In genomic region chr3:158140396-158140795, GRCh38 we compare ENCODE assay signal across 18 cellular contexts. TPM values are rescaled to one million over a fixed set of nuclear protein-coding genes. Genes with fewer than 3 reads are reported as not detected.
A peak's percentile ranks its signal among the peaks of the same experiment; 100 is the strongest.
DNase-seq lines count a peak whose midpoint lies in the region; ATAC-seq, FAIRE-seq and TF ChIP-seq lines count a peak whose summit lies in the region.
"Had no signal": no experiment of that assay in that cellular context is flagged by ENCODE, and none has a peak within 500 bp of the region (broad histone marks: within the 10 kb centered on the region; RNA-seq: fewer than 3 reads in every experiment).

No MANE protein-coding gene starts in this region.

- H4K20me1 ChIP-seq in PC-3 (ENCODE audit: low read length), result no peaks in the 10 kb centered on the region

- CTCF ChIA-PET in PC-3 (lab: Charles Lee), result interaction anchor here (0.7 kb wide), 1 partner anchor 10 kb away, joined by 3 read pairs; no protein-coding TSS in a partner anchor

- peak; percentile 92 for ATAC-seq in PC-3
- no peak for ATAC-seq in GM21825 (IDR thresholded peaks at IDR 0.05; ENCODE audit: unreplicated experiment)
- ATAC-seq: HepG2 had no signal

- no peak overlapping the region for H3K4me3 ChIP-seq in HFF-Myc (replicated peaks; ENCODE audit: low read depth, low read length)
- no peak overlapping the region for H3K4me3 ChIP-seq in PC-3 (ENCODE audit: low read length)
- H3K4me3 ChIP-seq in colonic mucosa, result no peak overlapping the region
- H3K4me3 ChIP-seq in brain microvascular endothelial cell (ENCODE audit: low read depth, low read length), result no peak overlapping the region
- H3K4me3 ChIP-seq: GM23248 had no signal

- H3K9ac ChIP-seq in PC-3 (ENCODE audit: low read length) (no peak overlapping the region), colonic mucosa (ENCODE audit: low read depth in 2 of 2, low read length in 2 of 2) (no peak overlapping the region)
- H3K9ac ChIP-seq: GM23248 had no signal

- DNase-seq in HFF-Myc (ENCODE audit: extremely low read depth, low read depth) (peak; percentile 29), PC-3 (peak; percentile 46), colonic mucosa (no peak), iris pigment epithelial cell (ENCODE audit: low read depth) (peak; percentile 38), HTR-8/SVneo (ENCODE audit: insufficient read length, low spot score) (no peak), brain microvascular endothelial cell (no peak), anterior cingulate cortex (lab: John Stamatoyannopoulos, UW) (no peak)
- DNase-seq: C1 segment of cervical spinal cord; Calu3; CD4-positive, alpha-beta T cell; DMS 273 treated with DMSO at 0.1 percent for 48 hours; GM23248 had no signal

- no peak overlapping the region for H2AFZ ChIP-seq in PC-3 (ENCODE audit: low read length)
- H2AFZ ChIP-seq: GM23248 had no signal

- H3K9me3 ChIP-seq in PC-3 (ENCODE audit: low read length) (no peaks in the 10 kb centered on the region), colonic mucosa (no peaks in the 10 kb centered on the region)

- H3K9me2 ChIP-seq in PC-3 (replicated peaks; ENCODE audit: low read length), result no peaks in the 10 kb centered on the region

- H3K36me3 ChIP-seq in PC-3 (ENCODE audit: low read depth, low read length), result no peaks in the 10 kb centered on the region
- no peaks in the 10 kb centered on the region for H3K36me3 ChIP-seq in colonic mucosa
- H3K36me3 ChIP-seq in brain microvascular endothelial cell (replicated peaks), result no peaks in the 10 kb centered on the region

- TF ChIP-seq CTCF in HFF-Myc (IDR thresholded peaks at IDR 0.05; ENCODE audit: low read depth, low read length, missing control alignments), result no peak
- no peak for TF ChIP-seq CTCF in PC-3 (conservative IDR thresholded peaks at IDR 0.05; ENCODE audit: low read depth, low read length)
- no peak for TF ChIP-seq CTCF in colonic mucosa (IDR thresholded peaks at IDR 0.05)
- no peak for TF ChIP-seq CTCF in brain microvascular endothelial cell (IDR thresholded peaks at IDR 0.05; ENCODE audit: low read depth, low read length, missing control alignments)

- H3K27me3 ChIP-seq in PC-3 (ENCODE audit: low read length) (no peaks in the 10 kb centered on the region), colonic mucosa (no peaks in the 10 kb centered on the region), brain microvascular endothelial cell (replicated peaks) (no peaks in the 10 kb centered on the region)

- no TSS peak for BruUV-seq in PC-3 (replicated peaks; lab: Mats Ljungman, UMichigan)

- H3F3A ChIP-seq in PC-3 (ENCODE audit: low read length, unreplicated experiment), result no peaks in the 10 kb centered on the region

- no peaks in the 10 kb centered on the region for H3K79me2 ChIP-seq in PC-3 (ENCODE audit: low read length)

- intact Hi-C loops in PC-3 (cut with micrococcal nuclease), result no loop called here
- intact Hi-C loops in colonic mucosa (cut with DNase I), result no loop called here

- POLR2A ChIA-PET in PC-3 (lab: Charles Lee; ENCODE audit: unreplicated experiment), result interaction anchor here (0.5 kb wide), 1 partner anchor 31 kb away, joined by 13 read pairs; the partner anchor contains the start of gene RSRC1

- H3K4me2 ChIP-seq in PC-3 (ENCODE audit: low read length), result no peak overlapping the region

- H3K4me1 ChIP-seq in PC-3 (ENCODE audit: insufficient read depth, low read length) (peaks cover 9% of the 10 kb centered on the region), colonic mucosa (no peaks in the 10 kb centered on the region)

- H3K27ac ChIP-seq in PC-3 (ENCODE audit: low read length) (0 out of 2 replicates have a peak overlapping the region, but pooled peaks have one; percentile 23), colonic mucosa (peak overlapping the region; percentile 23), brain microvascular endothelial cell (no peak overlapping the region)
- H3K27ac ChIP-seq: GM23248 had no signal

- FAIRE-seq in HTR-8/SVneo (lab: Jason Lieb, UNC), result no peak
- FAIRE-seq: A204.1, GM12891, H54, HepG2 had no signal

- in situ Hi-C loops in brain microvascular endothelial cell (cut with HindIII; ENCODE audit: low pct_ligation_motif_present, low sequenced_read_pairs), result no loop called here

RNA-seq across cellular contexts. Expression of gene RSRC1, which starts 30.5 kb away (rescaled TPM):
- total RNA-seq in PC-3 (2014; rRNA removed) (39.5 and 42.8 TPM in 2 replicates), colonic mucosa (10 to 100 TPM; 28.5 to 32.0 TPM)

RNA-seq across cellular contexts. Expression of gene SHOX2, which starts 34.2 kb away (rescaled TPM):
- total RNA-seq in PC-3 (2014; rRNA removed) (0.04 TPM in 1 of 2 replicates, not detected in the other), colonic mucosa (not detected)
- total RNA-seq: B cell; CD4-positive, alpha-beta T cell had no signal

Comparison
In these comparisons a context has a peak if more than half of its experiments do, and no peak if none do; other contexts are left out.
1. DNase-seq: peak in HFF-Myc (single experiment), PC-3 (single experiment) and iris pigment epithelial cell (single experiment); none in colonic mucosa (single experiment), HTR-8/SVneo (single experiment), brain microvascular endothelial cell (single experiment) and anterior cingulate cortex (0 of 58).